In genomic region chr1:17405898-17406759, GRCh38 we compare ENCODE assay signal across 8 cellular contexts. TPM values are rescaled to one million over a fixed set of nuclear protein-coding genes. Genes with fewer than 3 reads are reported as not detected.
DNase-seq lines count a peak whose midpoint lies in the region; ATAC-seq, FAIRE-seq and TF ChIP-seq lines count a peak whose summit lies in the region.

No MANE protein-coding gene starts in this region.

- H3K4me1 ChIP-seq in PC-9 (replicated peaks; ENCODE audit: insufficient read depth) = peaks cover 11% of the 10 kb centered on the region

- H3K27ac ChIP-seq in PC-9 = no peak overlapping the region

- no peaks in the 10 kb centered on the region for H3K79me2 ChIP-seq in PC-9 (ENCODE audit: low read depth)

- peak; percentile 55 for TF ChIP-seq CTCF in D721Med (IDR thresholded peaks at IDR 0.05; ENCODE audit: insufficient read depth, missing control alignments)
- peak; percentile 78 for TF ChIP-seq CTCF in PC-9 (conservative IDR thresholded peaks at IDR 0.05)

- H3K9me3 Mint-ChIP-seq in activated naive CD4-positive, alpha-beta T cell treated with anti-CD3 and anti-CD28 coated beads, Interleukin-2, amount 50 U/mL, for 72 hours = no peaks in the 10 kb centered on the region

- H3F3A ChIP-seq in PC-9 (ENCODE audit: insufficient read depth, low read depth) = peaks cover 6% of the 10 kb centered on the region; the same call in 1 of the 2 replicates

- no peaks in the 10 kb centered on the region for H3K9me2 ChIP-seq in PC-9 (ENCODE audit: insufficient read depth)

- H3K4me2 ChIP-seq in PC-9 = no peak overlapping the region

- no peak for FAIRE-seq in D721Med (lab: Jason Lieb, UNC)

- DNase-seq in D721Med (ENCODE audit: insufficient read length, low spot score) (peak; percentile 60), PC-9 (peak; percentile 39 to 73), Right ventricle myocardium superior (peak; percentile 74), posterior vena cava (ENCODE audit: low spot score) (peak; percentile 89)
- peak in 1 of 2 donors; percentile 48 for DNase-seq in activated naive CD4-positive, alpha-beta T cell treated with anti-CD3 and anti-CD28 coated beads, Interleukin-2, amount 50 U/mL, for 72 hours (ENCODE audit: low spot score in 2 of 2)

- no peaks in the 10 kb centered on the region for H3K9me3 ChIP-seq in PC-9 (ENCODE audit: insufficient read depth, low read depth)

- no TSS peak for BruUV-seq in PC-9 (replicated peaks; lab: Mats Ljungman, UMichigan)

- peak overlapping the region in 1 of 2 donors; percentile 9 for H3K27ac Mint-ChIP-seq in activated naive CD4-positive, alpha-beta T cell treated with anti-CD3 and anti-CD28 coated beads, Interleukin-2, amount 50 U/mL, for 72 hours

- H3K27me3 ChIP-seq in PC-9 (ENCODE audit: insufficient read depth, low read depth) = no peaks in the 10 kb centered on the region

- POLR2A ChIA-PET in PC-9 (lab: Charles Lee; ENCODE audit: unreplicated experiment) = interaction anchor here (0.7 kb wide), 1 partner anchor 358 kb away, joined by 5 read pairs; no protein-coding TSS in a partner anchor

- no peaks in the 10 kb centered on the region for H4K20me1 ChIP-seq in PC-9 (ENCODE audit: insufficient read depth)

- intact Hi-C loops in PC-9 (cut with micrococcal nuclease; ENCODE audit: unreplicated experiment) (loop anchor here (1.0 kb wide), 4 partner anchors 69 to 347 kb away; no protein-coding TSS in a partner anchor), Right ventricle myocardium superior (cut with DNase I) (loop anchor here (5.0 kb wide), 1 partner anchor 279 kb away; no protein-coding TSS in a partner anchor), posterior vena cava (cut with DNase I) (no loop called here)

- CTCF ChIA-PET in PC-9 (lab: Charles Lee) = interaction anchor here (0.6 to 1.1 kb wide), 2 partner anchors 54 to 345 kb away, joined by 4 to 14 read pairs; no protein-coding TSS in a partner anchor

- H2AFZ ChIP-seq in PC-9 = no peak overlapping the region

- peak; percentile 43 for ATAC-seq in HG02623 (IDR thresholded peaks at IDR 0.05; ENCODE audit: unreplicated experiment)
- ATAC-seq in activated naive CD4-positive, alpha-beta T cell treated with anti-CD3 and anti-CD28 coated beads, Interleukin-2, amount 50 U/mL, for 72 hours = peak; percentile 75 to 86
- peak; percentile 88 for ATAC-seq in Right ventricle myocardium superior (ENCODE audit: poor library complexity)
- no peak for ATAC-seq in GM18502 (IDR thresholded peaks at IDR 0.05; ENCODE audit: poor library complexity, unreplicated experiment)
- no peak for ATAC-seq in GM18858 (IDR thresholded peaks at IDR 0.05; ENCODE audit: unreplicated experiment)

- peaks cover 12 to 13% of the 10 kb centered on the region in 2 donors for H3K36me3 Mint-ChIP-seq in activated naive CD4-positive, alpha-beta T cell treated with anti-CD3 and anti-CD28 coated beads, Interleukin-2, amount 50 U/mL, for 72 hours

- H3K4me3 ChIP-seq in PC-9 = no peak overlapping the region

- no peaks in the 10 kb centered on the region for H3K36me3 ChIP-seq in PC-9 (ENCODE audit: low read depth)

RNA-seq across cellular contexts. Expression of gene RCC2, which starts 33.3 kb away (rescaled TPM):
- 158 and 170 TPM in 2 replicates for total RNA-seq in PC-9 (2021)
- total RNA-seq in activated naive CD4-positive, alpha-beta T cell treated with anti-CD3 and anti-CD28 coated beads, Interleukin-2, amount 50 U/mL, for 72 hours = 100 to 1,000 TPM; 113 to 132 TPM
- 11.3 TPM for total RNA-seq in Right ventricle myocardium superior
- total RNA-seq in posterior vena cava = 10 to 100 TPM; 17.3 to 22.2 TPM

RNA-seq across cellular contexts. Expression of gene PADI6, which starts 34.1 kb away (rescaled TPM):
- total RNA-seq in PC-9 (2021) = 0.20 TPM in 1 of 2 replicates, not detected in the other
- total RNA-seq in activated naive CD4-positive, alpha-beta T cell treated with anti-CD3 and anti-CD28 coated beads, Interleukin-2, amount 50 U/mL, for 72 hours = not detected
- total RNA-seq in Right ventricle myocardium superior = not detected
- total RNA-seq in posterior vena cava = not detected

Comparison
In these comparisons a context has a peak if more than half of its experiments do, and no peak if none do; other contexts are left out.
1. ATAC-seq: peak in HG02623 (single experiment), activated naive CD4-positive, alpha-beta T cell treated with anti-CD3 and anti-CD28 coated beads, Interleukin-2, amount 50 U/mL, for 72 hours (2 of 2) and Right ventricle myocardium superior (single experiment); none in GM18502 (single experiment) and GM18858 (single experiment).
2. intact Hi-C loops: an anchor here in PC-9 (1.0 kb wide) and Right ventricle myocardium superior (5.0 kb wide); none called in posterior vena cava.